Comparison of ENCODE assay signal across 8 cellular contexts in the genomic region with DNA sequence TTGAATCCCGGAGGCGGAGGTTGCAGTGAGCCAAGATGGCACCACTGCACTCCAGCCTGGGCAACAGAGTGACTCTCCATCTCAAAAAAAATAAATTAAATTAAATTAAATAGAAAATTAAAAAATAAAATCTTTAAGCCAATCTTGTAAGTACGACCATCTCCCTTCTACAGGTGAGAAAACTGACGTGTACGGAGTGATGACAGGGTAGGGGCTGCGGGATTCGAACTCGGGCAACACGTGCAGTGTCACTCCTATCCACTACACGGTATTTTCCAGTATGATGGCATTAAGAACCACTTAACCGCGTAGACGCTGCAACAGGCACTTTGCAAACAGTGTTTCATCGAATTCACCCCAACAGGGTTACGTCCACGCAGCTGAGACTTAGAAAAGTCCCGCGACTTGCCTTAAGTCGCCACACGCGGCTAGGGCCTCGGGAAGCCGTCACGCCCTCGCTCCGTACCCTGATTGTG.
A peak's percentile ranks its signal among the peaks of the same experiment; 100 is the strongest.
DNase-seq lines count a peak whose midpoint lies in the region; ATAC-seq lines count a peak whose summit lies in the region.

No MANE protein-coding gene starts in this region.

- H3K27ac Mint-ChIP-seq in stimulated activated naive CD8-positive, alpha-beta T cell treated with anti-CD3 and anti-CD28 coated beads, Interleukin-15, amount 100 ng/mL, for 72 hours: peak overlapping the region; percentile 70 to 97

- DNase-seq in GM03348 (ENCODE audit: low spot score) (peak; percentile 39), NCI-H69 (lab: John Stamatoyannopoulos, UW) (peak; percentile 45), astrocyte of the hippocampus (ENCODE audit: low read depth, low spot score) (peak; percentile 40), kidney tubule cell (ENCODE audit: low spot score) (peak; percentile 37), NCI-H1092 (lab: John Stamatoyannopoulos, UW) (no peak)
- peak; percentile 28 to 43 for DNase-seq in stimulated activated naive CD8-positive, alpha-beta T cell treated with anti-CD3 and anti-CD28 coated beads, Interleukin-15, amount 100 ng/mL, for 72 hours

- H3K4me1 Mint-ChIP-seq in stimulated activated naive CD8-positive, alpha-beta T cell treated with anti-CD3 and anti-CD28 coated beads, Interleukin-15, amount 100 ng/mL, for 72 hours: peaks cover 26% of the 10 kb centered on the region

- H3K9me3 Mint-ChIP-seq in stimulated activated naive CD8-positive, alpha-beta T cell treated with anti-CD3 and anti-CD28 coated beads, Interleukin-15, amount 100 ng/mL, for 72 hours: no peaks in the 10 kb centered on the region

- peak overlapping the region; percentile 86 to 91 for H3K4me3 Mint-ChIP-seq in stimulated activated naive CD8-positive, alpha-beta T cell treated with anti-CD3 and anti-CD28 coated beads, Interleukin-15, amount 100 ng/mL, for 72 hours

- H3K27me3 Mint-ChIP-seq in stimulated activated naive CD8-positive, alpha-beta T cell treated with anti-CD3 and anti-CD28 coated beads, Interleukin-15, amount 100 ng/mL, for 72 hours: no peaks in the 10 kb centered on the region

- ATAC-seq in stimulated activated naive CD8-positive, alpha-beta T cell treated with anti-CD3 and anti-CD28 coated beads, Interleukin-15, amount 100 ng/mL, for 72 hours: peak; percentile 16
- ATAC-seq in GM21423 (IDR thresholded peaks at IDR 0.05; ENCODE audit: unreplicated experiment) (no peak), HG02970 (IDR thresholded peaks at IDR 0.05; ENCODE audit: low FRiP score, unreplicated experiment) (no peak)
